Comparison of ENCODE assay signal across 9 cellular contexts in the genomic region with DNA sequence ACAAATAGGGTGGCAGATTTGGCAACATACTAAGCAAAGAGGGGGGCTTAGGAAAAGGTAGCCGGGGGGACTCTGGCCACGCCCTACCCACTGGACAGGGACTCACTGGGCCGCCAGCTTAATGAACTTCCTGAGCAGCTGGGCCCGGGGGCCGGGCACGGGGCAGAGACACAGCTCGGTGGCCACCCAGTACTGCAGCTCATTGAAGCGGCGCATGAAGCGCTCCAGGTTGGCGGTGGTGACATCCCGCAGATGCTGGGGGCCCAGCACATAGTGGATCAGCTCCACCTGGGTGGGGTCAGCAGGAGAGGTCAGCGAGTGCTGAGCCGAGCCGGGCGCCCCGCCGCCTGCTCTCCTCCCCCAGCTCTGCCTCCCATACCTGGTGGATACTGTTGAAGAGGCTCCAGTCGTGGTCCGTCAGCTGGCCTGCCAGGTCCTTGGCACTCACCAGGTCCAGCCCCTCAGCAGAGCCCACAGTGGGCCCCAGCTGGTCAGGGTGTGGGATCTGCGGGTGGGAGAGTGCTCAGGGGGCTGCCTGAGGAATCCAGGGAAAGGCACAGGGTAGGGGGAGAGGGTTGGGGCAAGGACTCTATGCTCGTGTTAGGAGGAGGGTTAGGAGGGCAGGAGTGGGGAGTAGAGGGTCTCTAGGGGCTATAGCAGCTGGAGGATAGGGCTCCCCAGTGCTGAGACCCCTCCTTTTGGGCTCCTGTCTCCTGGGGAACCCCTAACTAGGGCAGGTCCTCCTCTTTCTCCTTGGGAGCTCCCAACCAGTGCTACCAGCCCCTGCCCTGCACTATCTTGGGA. TPM values are rescaled to one million over a fixed set of nuclear protein-coding genes. Genes with fewer than 3 reads are reported as not detected.
DNase-seq lines count a peak whose midpoint lies in the region; ATAC-seq and TF ChIP-seq lines count a peak whose summit lies in the region.
"Had no signal": no experiment of that assay in that cellular context is flagged by ENCODE, and none has a peak within 500 bp of the region (broad histone marks: within the 10 kb centered on the region; RNA-seq: fewer than 3 reads in every experiment).

No MANE protein-coding gene starts in this region.

- no peaks in the 10 kb centered on the region for H3K79me2 ChIP-seq in osteoblast (ENCODE audit: insufficient read depth, low read length)

- H3K36me3 ChIP-seq in SJCRH30 (no peaks in the 10 kb centered on the region), osteoblast (ENCODE audit: insufficient read depth, low read length) (no peaks in the 10 kb centered on the region), tibial artery (peaks cover 0 to 13% (median 0%) of the 10 kb centered on the region in 3 donors)
- H3K36me3 ChIP-seq: SJSA1 had no signal

- no peak overlapping the region for H3K27ac Mint-ChIP-seq in activated CD4-positive, alpha-beta T cell treated with anti-CD3 and anti-CD28 coated beads, Interleukin-2, amount 10 ng/mL, durations not matched to agents 24 days and 14 days

- peaks cover 5% of the 10 kb centered on the region for H3K27me3 Mint-ChIP-seq in activated CD4-positive, alpha-beta T cell treated with anti-CD3 and anti-CD28 coated beads, Interleukin-2, amount 10 ng/mL, durations not matched to agents 24 days and 14 days

- H3K4me2 ChIP-seq in osteoblast (ENCODE audit: insufficient read depth, low read length) = no peak overlapping the region

- DNase-seq in SJCRH30 (peak; percentile 70 to 75), osteoblast (ENCODE audit: insufficient read length, low spot score, missing footprints) (peak; percentile 58), T1000 (lab: John Stamatoyannopoulos, UW) (no peak), tibial artery (no peak), NCI-H128 (lab: John Stamatoyannopoulos, UW; ENCODE audit: unreplicated experiment) (no peak)
- no peak for DNase-seq in activated CD4-positive, alpha-beta T cell treated with anti-CD3 and anti-CD28 coated beads, Interleukin-2, amount 10 ng/mL, durations not matched to agents 24 days and 14 days

- H4K20me1 ChIP-seq in osteoblast (ENCODE audit: insufficient read depth, low read length) = no peaks in the 10 kb centered on the region

- intact Hi-C loops in tibial artery (cut with DNase I; ENCODE audit: low total_unique reads) = loop anchor here (5.0 kb wide), 1 partner anchor 37 kb away; no protein-coding TSS in a partner anchor
- intact Hi-C loops in activated CD4-positive, alpha-beta T cell treated with anti-CD3 and anti-CD28 coated beads, Interleukin-2, amount 10 ng/mL, durations not matched to agents 24 days and 14 days (cut with micrococcal nuclease) = no loop called here

- H3K36me3 Mint-ChIP-seq in activated CD4-positive, alpha-beta T cell treated with anti-CD3 and anti-CD28 coated beads, Interleukin-2, amount 10 ng/mL, durations not matched to agents 24 days and 14 days (ENCODE audit: low read depth) = no peaks in the 10 kb centered on the region

- H3K27ac ChIP-seq in SJCRH30 (no peak overlapping the region), osteoblast (ENCODE audit: low read depth, low read length) (no peak overlapping the region), tibial artery (peak overlapping the region in 1 of 2 donors; percentile 11)
- H3K27ac ChIP-seq: SJSA1 had no signal

- ATAC-seq in GM18868 (IDR thresholded peaks at IDR 0.05; ENCODE audit: unreplicated experiment) = peak; percentile 51
- peak; percentile 5 for ATAC-seq in HG02798 (IDR thresholded peaks at IDR 0.05; ENCODE audit: poor library complexity, unreplicated experiment)

- H2AFZ ChIP-seq in osteoblast (ENCODE audit: low read length) = no peak overlapping the region

- H3K4me3 ChIP-seq in SJCRH30 (peak overlapping the region; percentile 12), osteoblast (ENCODE audit: insufficient read depth, low read length) (no peak overlapping the region), tibial artery (no peak overlapping the region)
- H3K4me3 ChIP-seq: SJSA1 had no signal

- TF ChIP-seq CTCF in osteoblast (IDR thresholded peaks at IDR 0.05; ENCODE audit: extremely low read depth, low read depth, low read length) (no peak), tibial artery (IDR thresholded peaks at IDR 0.05) (no peak)

- H3K9me3 ChIP-seq in SJCRH30 (replicated peaks) (no peaks in the 10 kb centered on the region), osteoblast (ENCODE audit: low read depth, low read length) (no peaks in the 10 kb centered on the region), tibial artery (no peaks in the 10 kb centered on the region)
- H3K9me3 ChIP-seq: SJSA1 had no signal

- H3K27me3 ChIP-seq in SJCRH30 (peaks cover 6% of the 10 kb centered on the region; the same call in 1 of the 2 replicates), osteoblast (ENCODE audit: insufficient read depth, low read length) (no peaks in the 10 kb centered on the region), tibial artery (no peaks in the 10 kb centered on the region)
- H3K27me3 ChIP-seq: SJSA1 had no signal

- peaks cover 19% of the 10 kb centered on the region for H3K4me1 ChIP-seq in SJCRH30
- peaks cover 27% of the 10 kb centered on the region for H3K4me1 ChIP-seq in osteoblast (ENCODE audit: insufficient read depth, low read length)
- peaks cover 13 to 43% (median 37%) of the 10 kb centered on the region in 4 donors for H3K4me1 ChIP-seq in tibial artery

- H3K9me3 Mint-ChIP-seq in activated CD4-positive, alpha-beta T cell treated with anti-CD3 and anti-CD28 coated beads, Interleukin-2, amount 10 ng/mL, durations not matched to agents 24 days and 14 days = no peaks in the 10 kb centered on the region

- H3K4me3 Mint-ChIP-seq in activated CD4-positive, alpha-beta T cell treated with anti-CD3 and anti-CD28 coated beads, Interleukin-2, amount 10 ng/mL, durations not matched to agents 24 days and 14 days = no peak overlapping the region

- H3K4me1 Mint-ChIP-seq in activated CD4-positive, alpha-beta T cell treated with anti-CD3 and anti-CD28 coated beads, Interleukin-2, amount 10 ng/mL, durations not matched to agents 24 days and 14 days = peaks cover 10% of the 10 kb centered on the region

RNA-seq across cellular contexts. Expression of a gene that starts 15.4 kb away (rescaled TPM):
- not detected in 2 replicates for total RNA-seq in SJCRH30 (2014; rRNA removed; shearing (Covaris generic))
- total RNA-seq in osteoblast = not detected in 2 replicates
- 0.09 TPM in 1 of 2 replicates, not detected in the other for total RNA-seq in activated CD4-positive, alpha-beta T cell treated with anti-CD3 and anti-CD28 coated beads, Interleukin-2, amount 10 ng/mL, durations not matched to agents 24 days and 14 days
- total RNA-seq: SJSA1 had no signal

RNA-seq across cellular contexts. Expression of a gene that starts 17.9 kb away (rescaled TPM):
- total RNA-seq in SJCRH30 (2014; rRNA removed; shearing (Covaris generic)) = 0.49 and 0.68 TPM in 2 replicates
- 3.5 and 4.3 TPM in 2 replicates for total RNA-seq in osteoblast
- 3.6 and 4.5 TPM in 2 replicates for total RNA-seq in activated CD4-positive, alpha-beta T cell treated with anti-CD3 and anti-CD28 coated beads, Interleukin-2, amount 10 ng/mL, durations not matched to agents 24 days and 14 days

RNA-seq across cellular contexts. Expression of a gene that starts 32.3 kb away (rescaled TPM):
- 1.1 and 1.4 TPM in 2 replicates for total RNA-seq in SJCRH30 (2014; rRNA removed; shearing (Covaris generic))
- total RNA-seq in osteoblast = 18.0 and 19.2 TPM in 2 replicates
- 10.7 and 12.3 TPM in 2 replicates for total RNA-seq in activated CD4-positive, alpha-beta T cell treated with anti-CD3 and anti-CD28 coated beads, Interleukin-2, amount 10 ng/mL, durations not matched to agents 24 days and 14 days

RNA-seq across cellular contexts. Expression of a gene that starts 34.9 kb away (rescaled TPM):
- 56.4 and 70.0 TPM in 2 replicates for total RNA-seq in SJCRH30 (2014; rRNA removed; shearing (Covaris generic))
- 15.6 and 17.1 TPM in 2 replicates for total RNA-seq in osteoblast
- total RNA-seq in activated CD4-positive, alpha-beta T cell treated with anti-CD3 and anti-CD28 coated beads, Interleukin-2, amount 10 ng/mL, durations not matched to agents 24 days and 14 days = 63.4 and 67.3 TPM in 2 replicates

Comparison
In these comparisons a context has a peak if more than half of its experiments do, and no peak if none do; other contexts are left out.
1. DNase-seq: peak in SJCRH30 (2 of 2) and osteoblast (single experiment); none in T1000 (single experiment), tibial artery (0 of 2), NCI-H128 (single experiment) and activated CD4-positive, alpha-beta T cell treated with anti-CD3 and anti-CD28 coated beads, Interleukin-2, amount 10 ng/mL, durations not matched to agents 24 days and 14 days (single experiment).